16 cellular contexts compared by ENCODE assay signal in the genomic region with DNA sequence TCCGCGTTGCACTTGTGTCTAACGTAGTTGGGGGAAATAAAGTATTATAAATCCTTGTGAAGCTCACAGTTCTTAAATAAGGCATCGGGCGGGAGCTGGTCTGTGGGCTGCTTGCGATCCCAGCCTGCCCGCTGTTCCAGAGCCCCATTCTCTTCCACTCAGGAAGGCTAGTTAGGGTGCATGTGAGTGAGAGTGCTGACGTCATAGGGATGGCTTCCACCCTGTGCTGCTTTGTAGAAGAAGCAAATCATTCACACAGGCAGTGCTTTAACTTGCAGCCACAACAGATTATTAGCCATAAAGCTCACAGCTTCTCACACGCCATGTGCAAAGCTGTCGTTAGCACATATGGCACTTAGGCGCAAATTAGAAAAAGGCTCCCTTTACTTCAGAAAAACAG.
DNase-seq lines count a peak whose midpoint lies in the region; ATAC-seq and TF ChIP-seq lines count a peak whose summit lies in the region.
"Had no signal": no experiment of that assay in that cellular context is flagged by ENCODE, and none has a peak within 500 bp of the region (broad histone marks: within the 10 kb centered on the region; RNA-seq: fewer than 3 reads in every experiment).

No MANE protein-coding gene starts in this region.

- TF ChIP-seq EP300 in sigmoid colon (IDR thresholded peaks at IDR 0.05), result no peak

- intact Hi-C loops in sigmoid colon (cut with DNase I), result loop anchor here (5.0 kb wide), 1 partner anchor 89 kb away; a partner anchor contains a TSS

- H3K4me3 ChIP-seq in sigmoid colon, result no peak overlapping the region
- H3K4me3 ChIP-seq: testis had no signal

- H3K27me3 ChIP-seq in sigmoid colon, result no peaks in the 10 kb centered on the region
- H3K27me3 ChIP-seq: testis had no signal

- peak overlapping the region in 3 of 4 donors; percentile 69 to 82 (median 71) for H3K27ac ChIP-seq in sigmoid colon
- H3K27ac ChIP-seq: testis had no signal

- peak; percentile 24 for DNase-seq in GM04504 (ENCODE audit: low read depth)
- peak; percentile 50 for DNase-seq in astrocyte of the hippocampus (ENCODE audit: low read depth, low spot score)
- DNase-seq in hippocampal formation (lab: John Stamatoyannopoulos, UW), result peak; percentile 47 to 80
- peak; percentile 74 for DNase-seq in sigmoid colon
- no peak for DNase-seq in DMS79 (lab: John Stamatoyannopoulos, UW)
- DNase-seq: activated T-cell treated with anti-CD3 and anti-CD28 coated beads, Interleukin-2, amount 50 U/mL, for 1 hour; DMS 273 treated with DMSO at 0.1 percent for 48 hours; effector memory CD8-positive, alpha-beta T cell; NCI-H2029 treated with DMSO at 0.1 percent for 48 hours; NCI-H69; nephron progenitor cell; stimulated activated CD4-positive, alpha-beta T cell treated with anti-CD3 and anti-CD28 coated beads, Interleukin-2, amount 100 ng/mL, for 48 hours; testis had no signal

- no peak for TF ChIP-seq POLR2A in sigmoid colon (IDR thresholded peaks at IDR 0.05)

- no peak for TF ChIP-seq CTCF in sigmoid colon (IDR thresholded peaks at IDR 0.05)

- no peaks in the 10 kb centered on the region for H3K9me3 ChIP-seq in sigmoid colon
- H3K9me3 ChIP-seq: testis had no signal

- ATAC-seq in HG03039 (IDR thresholded peaks at IDR 0.05; ENCODE audit: unreplicated experiment), result no peak
- no peak for ATAC-seq in HG03159 (IDR thresholded peaks at IDR 0.05; ENCODE audit: unreplicated experiment)
- ATAC-seq in HG02981 (IDR thresholded peaks at IDR 0.05; ENCODE audit: unreplicated experiment), result no peak
- ATAC-seq: effector memory CD8-positive, alpha-beta T cell had no signal

- WGBS in sigmoid colon, 2 donors, result 82 to 85% methylated on average over 11 of the region's 11 CpGs

- H3K36me3 ChIP-seq in sigmoid colon, result no peaks in the 10 kb centered on the region

- H3K4me1 ChIP-seq in sigmoid colon, result peaks cover 0 to 36% (median 30%) of the 10 kb centered on the region in 4 donors
- H3K4me1 ChIP-seq: testis had no signal
